In the genomic region with DNA sequence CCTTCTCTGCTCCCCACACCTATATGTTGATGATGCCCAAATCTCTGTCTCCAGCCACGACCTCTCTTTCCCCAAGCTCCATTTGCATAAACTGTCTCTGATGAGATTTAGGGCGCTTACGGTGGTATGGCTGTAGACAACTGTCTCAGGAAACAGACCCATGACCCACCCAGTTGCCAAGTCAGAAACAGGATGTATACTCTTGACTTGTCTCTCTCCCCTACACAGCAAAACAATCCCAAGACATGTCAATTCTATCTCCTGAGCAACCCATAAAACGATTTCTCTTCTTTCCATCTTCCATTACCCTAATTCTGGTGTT, we compare ENCODE assay signal across 10 cellular contexts. TPM values are rescaled to one million over a fixed set of nuclear protein-coding genes. Genes with fewer than 3 reads are reported as not detected.
DNase-seq lines count a peak whose midpoint lies in the region; ATAC-seq, FAIRE-seq and TF ChIP-seq lines count a peak whose summit lies in the region.
"Had no signal": no experiment of that assay in that cellular context is flagged by ENCODE, and none has a peak within 500 bp of the region (broad histone marks: within the 10 kb centered on the region; RNA-seq: fewer than 3 reads in every experiment).

No MANE protein-coding gene starts in this region.

- no peak overlapping the region for H3K27ac Mint-ChIP-seq in brain
- no peak overlapping the region for H3K27ac Mint-ChIP-seq in nephron progenitor cell
- H3K27ac Mint-ChIP-seq: neural progenitor cell had no signal

- peaks cover 16% of the 10 kb centered on the region; the same call in 1 of the 2 replicates for H3K36me3 ChIP-seq in DND-41 (ENCODE audit: insufficient read depth, low read length)
- no peaks in the 10 kb centered on the region; the same call in 1 of the 2 replicates for H3K36me3 ChIP-seq in Karpas-422 (ENCODE audit: insufficient read depth, low read length)
- H3K36me3 ChIP-seq: neural progenitor cell had no signal

- H3K27me3 ChIP-seq in DND-41 (ENCODE audit: insufficient read depth, low read length, poor library complexity) (no peaks in the 10 kb centered on the region), Karpas-422 (ENCODE audit: low read length) (no peaks in the 10 kb centered on the region)

- H4K20me1 ChIP-seq in DND-41 (ENCODE audit: insufficient read depth, low read length) (0 out of 2 replicates have a peak, but pooled peaks cover 2% of the 10 kb centered on the region), Karpas-422 (ENCODE audit: insufficient read depth, low read depth, low read length) (no peaks in the 10 kb centered on the region)

- H2AFZ ChIP-seq in DND-41 (ENCODE audit: low read depth, low read length): no peak overlapping the region
- no peak overlapping the region for H2AFZ ChIP-seq in Karpas-422 (ENCODE audit: low read length)

- DNase-seq in DND-41: no peak
- peak; percentile 69 for DNase-seq in Karpas-422
- DNase-seq in nephron progenitor cell: no peak
- no peak for DNase-seq in NCI-H446 treated with DMSO at 0.1 percent for 48 hours (lab: John Stamatoyannopoulos, UW)
- no peak for DNase-seq in urothelium cell line (ENCODE audit: low spot score)
- DNase-seq in GM13976 (ENCODE audit: low spot score): no peak
- DNase-seq: NCI-H187 treated with DMSO at 0.1 percent for 48 hours had no signal

- H3K36me3 Mint-ChIP-seq in brain (no peaks in the 10 kb centered on the region), nephron progenitor cell (ENCODE audit: low read depth) (peaks cover 4% of the 10 kb centered on the region)

- peak overlapping the region; percentile 76 to 84 (median 76) for H3K4me3 Mint-ChIP-seq in brain
- H3K4me3 Mint-ChIP-seq in nephron progenitor cell: peak overlapping the region; percentile 80

- H3K9me3 Mint-ChIP-seq in brain: no peaks in the 10 kb centered on the region
- no peaks in the 10 kb centered on the region for H3K9me3 Mint-ChIP-seq in nephron progenitor cell
- H3K9me3 Mint-ChIP-seq: neural progenitor cell had no signal

- FAIRE-seq in urothelium cell line (lab: Jason Lieb, UNC): no peak

- H3K4me3 ChIP-seq in DND-41 (ENCODE audit: low read depth in 1 of 2, low read length in 2 of 2) (no peak overlapping the region), Karpas-422 (ENCODE audit: low read length) (peak overlapping the region; percentile 58)

- H3K9me2 ChIP-seq in Karpas-422 (replicated peaks; ENCODE audit: insufficient read depth, low read length): no peaks in the 10 kb centered on the region

- H3K9ac ChIP-seq in DND-41 (ENCODE audit: low read depth, low read length) (0 out of 2 replicates have a peak overlapping the region, but pooled peaks have one; percentile 36), Karpas-422 (ENCODE audit: low read length) (peak overlapping the region; percentile 32; the same call in 1 of the 2 replicates)
- H3K9ac ChIP-seq: neural progenitor cell had no signal

- H3K27me3 Mint-ChIP-seq in brain: peaks cover 13% of the 10 kb centered on the region
- peaks cover 21% of the 10 kb centered on the region for H3K27me3 Mint-ChIP-seq in nephron progenitor cell (ENCODE audit: low read depth, poor library complexity)

- in situ Hi-C loops in GM13976 (cut with MboI; ENCODE audit: low sequenced_read_pairs, unreplicated experiment): no loop called here

- H3K4me2 ChIP-seq in DND-41 (ENCODE audit: insufficient read depth, low read length): no peak overlapping the region
- H3K4me2 ChIP-seq in Karpas-422 (ENCODE audit: low read depth, low read length, poor library complexity, severe bottlenecking): peak overlapping the region; percentile 76

- H3K4me1 ChIP-seq in DND-41 (ENCODE audit: insufficient read depth, low read length) (peaks cover 15% of the 10 kb centered on the region), Karpas-422 (ENCODE audit: low read length) (peaks cover 18% of the 10 kb centered on the region)
- H3K4me1 ChIP-seq: HAP-1, neural progenitor cell had no signal

- H3K9me3 ChIP-seq in DND-41 (ENCODE audit: insufficient read depth, low read length, severe bottlenecking) (no peaks in the 10 kb centered on the region), Karpas-422 (ENCODE audit: low read length) (no peaks in the 10 kb centered on the region)
- H3K9me3 ChIP-seq: HAP-1 had no signal

- H3K79me2 ChIP-seq in DND-41 (ENCODE audit: insufficient read depth, low read length) (no peaks in the 10 kb centered on the region), Karpas-422 (ENCODE audit: low read length) (no peaks in the 10 kb centered on the region)

- H3K4me1 Mint-ChIP-seq in brain: peaks cover 28% of the 10 kb centered on the region
- H3K4me1 Mint-ChIP-seq in nephron progenitor cell: peaks cover 15% of the 10 kb centered on the region
- H3K4me1 Mint-ChIP-seq: neural progenitor cell had no signal

- TF ChIP-seq CTCF in DND-41 (IDR thresholded peaks at IDR 0.05; ENCODE audit: borderline replicate concordance, extremely low read depth, low read length, poor library complexity, severe bottlenecking): no peak
- TF ChIP-seq CTCF in brain (conservative IDR thresholded peaks at IDR 0.05): no peak
- TF ChIP-seq CTCF in nephron progenitor cell (IDR thresholded peaks at IDR 0.05): no peak
- no peak for TF ChIP-seq CTCF in GM13976 (IDR thresholded peaks at IDR 0.05; ENCODE audit: borderline replicate concordance, control extremely low read depth, extremely low read depth, insufficient read depth, missing control alignments)

- ATAC-seq in DND-41 (ENCODE audit: insufficient read depth, low read depth): no peak; the same call in 2 of the 3 replicates

- H3K27ac ChIP-seq in DND-41 (ENCODE audit: low read length): no peak overlapping the region
- 0 out of 2 replicates have a peak overlapping the region, but pooled peaks have one; percentile 5 for H3K27ac ChIP-seq in Karpas-422 (ENCODE audit: low read length)
- H3K27ac ChIP-seq: neural progenitor cell had no signal

RNA-seq across cellular contexts. Expression of a gene that starts 13.9 kb away (rescaled TPM):
- 48.6 and 53.9 TPM in 2 replicates for total RNA-seq in Karpas-422 (2014; rRNA removed; shearing (Covaris generic); ENCODE audit: low replicate concordance)
- 167 TPM for polyA plus RNA-seq in brain (ENCODE audit: insufficient read depth, low read depth, low replicate concordance)

RNA-seq across cellular contexts. Expression of a gene that starts 14.7 kb away (rescaled TPM):
- 14.6 and 30.6 TPM in 2 replicates for total RNA-seq in Karpas-422 (2014; rRNA removed; shearing (Covaris generic); ENCODE audit: low replicate concordance)
- polyA plus RNA-seq in brain (ENCODE audit: insufficient read depth, low read depth, low replicate concordance): 39.4 TPM

RNA-seq across cellular contexts. Expression of a gene that starts 28.9 kb away (rescaled TPM):
- 14.4 and 26.0 TPM in 2 replicates for total RNA-seq in Karpas-422 (2014; rRNA removed; shearing (Covaris generic); ENCODE audit: low replicate concordance)
- polyA plus RNA-seq in brain (ENCODE audit: insufficient read depth, low read depth, low replicate concordance): 100 TPM

RNA-seq across cellular contexts. Expression of a gene that starts 53.1 kb away (rescaled TPM):
- 306 and 677 TPM in 2 replicates for total RNA-seq in Karpas-422 (2014; rRNA removed; shearing (Covaris generic); ENCODE audit: low replicate concordance)
- 173 TPM for polyA plus RNA-seq in brain (ENCODE audit: insufficient read depth, low read depth, low replicate concordance)
